9 cellular contexts compared by ENCODE assay signal in genomic region chr7:142375710-142376313, GRCh38.
DNase-seq lines count a peak whose midpoint lies in the region; ATAC-seq and TF ChIP-seq lines count a peak whose summit lies in the region.
"Had no signal": no experiment of that assay in that cellular context is flagged by ENCODE, and none has a peak within 500 bp of the region (broad histone marks: within the 10 kb centered on the region; RNA-seq: fewer than 3 reads in every experiment).

No MANE protein-coding gene starts in this region.

- H3K79me2 ChIP-seq in parathyroid adenoma = no peaks in the 10 kb centered on the region

- no peak for ATAC-seq in HG03097 (IDR thresholded peaks at IDR 0.05; ENCODE audit: low FRiP score, unreplicated experiment)
- no peak for ATAC-seq in GM18907 (IDR thresholded peaks at IDR 0.05; ENCODE audit: unreplicated experiment)

- DNase-seq in DMS53 (lab: John Stamatoyannopoulos, UW) = peak; percentile 13
- no peak for DNase-seq in DMS53 treated with DMSO at 0.1 percent for 48 hours (lab: John Stamatoyannopoulos, UW; ENCODE audit: unreplicated experiment)
- DNase-seq in MV-4-11 (lab: John Stamatoyannopoulos, UW) = peak; percentile 24
- no peak for DNase-seq in mesenteric fat pad (ENCODE audit: low spot score)
- DNase-seq: 8988T had no signal

- no peak overlapping the region for H3K4me3 ChIP-seq in parathyroid adenoma (ENCODE audit: low read depth, low read length)

- H3K4me3 Mint-ChIP-seq in dendritic cell treated with granulocyte-macrophage colony-stimulating factor and Interleukin-4, amounts not matched to agents 40 ng/mL and 50 ng/mL, for 4 days = no peak overlapping the region

- H3K27ac Mint-ChIP-seq in dendritic cell treated with granulocyte-macrophage colony-stimulating factor and Interleukin-4, amounts not matched to agents 40 ng/mL and 50 ng/mL, for 4 days = peak overlapping the region; percentile 42

- H3K36me3 ChIP-seq in parathyroid adenoma (ENCODE audit: control insufficient read depth, insufficient read depth, low read length) = no peaks in the 10 kb centered on the region

- H3K27me3 Mint-ChIP-seq in dendritic cell treated with granulocyte-macrophage colony-stimulating factor and Interleukin-4, amounts not matched to agents 40 ng/mL and 50 ng/mL, for 4 days = no peaks in the 10 kb centered on the region

- no peaks in the 10 kb centered on the region for H3K27me3 ChIP-seq in parathyroid adenoma (ENCODE audit: control insufficient read depth, insufficient read depth, low read length)

- no peak overlapping the region for H3K4me2 ChIP-seq in parathyroid adenoma (ENCODE audit: low read length)

- peaks cover 19% of the 10 kb centered on the region for H3K4me1 Mint-ChIP-seq in dendritic cell treated with granulocyte-macrophage colony-stimulating factor and Interleukin-4, amounts not matched to agents 40 ng/mL and 50 ng/mL, for 4 days (ENCODE audit: low read depth)

- H3K27ac ChIP-seq in parathyroid adenoma = no peak overlapping the region

- H3K36me3 Mint-ChIP-seq in dendritic cell treated with granulocyte-macrophage colony-stimulating factor and Interleukin-4, amounts not matched to agents 40 ng/mL and 50 ng/mL, for 4 days (ENCODE audit: low read depth) = no peaks in the 10 kb centered on the region

- peaks cover 20% of the 10 kb centered on the region for H3K4me1 ChIP-seq in parathyroid adenoma

- intact Hi-C loops in dendritic cell treated with granulocyte-macrophage colony-stimulating factor and Interleukin-4, amounts not matched to agents 40 ng/mL and 50 ng/mL, for 4 days (cut with micrococcal nuclease) = no loop called here

- peak; percentile 60 for TF ChIP-seq CTCF in parathyroid adenoma (IDR thresholded peaks at IDR 0.05)

- no peaks in the 10 kb centered on the region for H3K9me3 ChIP-seq in parathyroid adenoma (ENCODE audit: control insufficient read depth, low read length)

- no peak overlapping the region for H3K9ac ChIP-seq in parathyroid adenoma

- H3K9me3 Mint-ChIP-seq in dendritic cell treated with granulocyte-macrophage colony-stimulating factor and Interleukin-4, amounts not matched to agents 40 ng/mL and 50 ng/mL, for 4 days = no peaks in the 10 kb centered on the region

- peak overlapping the region; percentile 8 for H2AFZ ChIP-seq in parathyroid adenoma

Comparison
In these comparisons a context has a peak if more than half of its experiments do, and no peak if none do; other contexts are left out.
1. DNase-seq: peak in DMS53 (single experiment) and MV-4-11 (single experiment); none in DMS53 treated with DMSO at 0.1 percent for 48 hours (single experiment) and mesenteric fat pad (single experiment).